In genomic region chr13:23067129-23067528, GRCh38 we compare ENCODE assay signal across 31 cellular contexts.
"Had no signal": no experiment of that assay in that cellular context is flagged by ENCODE, and none has a peak within 500 bp of the region (broad histone marks: within the 10 kb centered on the region; RNA-seq: fewer than 3 reads in every experiment).

No MANE protein-coding gene starts in this region.

- H2AFZ ChIP-seq: neural progenitor cell, parathyroid adenoma had no signal

- H3K4me2 ChIP-seq: neural progenitor cell, smooth muscle cell had no signal

- H3K27me3 ChIP-seq: neural progenitor cell, ovary, spleen, suprapubic skin, testis, tibial artery, transverse colon, upper lobe of right lung, uterus had no signal

- H3K79me2 ChIP-seq: parathyroid adenoma had no signal

- H3K4me3 Mint-ChIP-seq: naive thymus-derived CD8-positive, alpha-beta T cell; natural killer cell treated with Interleukin-12 subunit alpha and Interleukin-12 subunit beta and Interleukin-15 and Interleukin-18, amount 100 ng/mL, for 72 hours; neural progenitor cell; stimulated activated memory B cell treated with anti-CD40 and anti-IgM and Interleukin-4, amounts not matched to agents 10 μg/mL and 1 μg/mL and 100 μg/mL, for 72 hours; stimulated activated naive CD8-positive, alpha-beta T cell treated with anti-CD3 and anti-CD28 coated beads, Interleukin-15, amount 100 ng/mL, for 72 hours; type B pancreatic cell had no signal

- H3K27me3 Mint-ChIP-seq: progenitor cell of endocrine pancreas; stimulated activated memory B cell treated with anti-CD40 and anti-IgM and Interleukin-4, amounts not matched to agents 10 μg/mL and 1 μg/mL and 100 μg/mL, for 72 hours; type B pancreatic cell had no signal

- H3K9ac ChIP-seq: neural progenitor cell, parathyroid adenoma had no signal

- H3K36me3 ChIP-seq: neural progenitor cell, ovary, spleen, suprapubic skin, tibial artery, transverse colon, upper lobe of right lung, uterus had no signal

- DNase-seq: naive thymus-derived CD8-positive, alpha-beta T cell; occipital lobe; ovary; posterior cingulate gyrus; psoas muscle; right cardiac atrium; spleen; stimulated activated CD4-positive, alpha-beta T cell treated with anti-CD3 and anti-CD28 coated beads, Interleukin-12 subunit alpha, Interleukin-12 subunit beta, amount 100 ng/mL, for 4 hours; stimulated activated CD4-positive, alpha-beta T cell treated with anti-CD3 and anti-CD28 coated beads, Interleukin-1b, Interleukin-23, amount 100 ng/mL, for 48 hours; stimulated activated CD4-positive, alpha-beta T cell treated with anti-CD3 and anti-CD28 coated beads, Interleukin-4, amount 100 ng/mL, for 1 hour; stimulated activated CD4-positive, alpha-beta T cell treated with anti-CD3 and anti-CD28 coated beads, Interleukin-4, amount 100 ng/mL, for 4 hours; stimulated activated CD8-positive, alpha-beta memory T cell treated with anti-CD3 and anti-CD28 coated beads, Interleukin-4, amount 100 ng/mL, for 48 hours; stimulated activated naive CD4-positive, alpha-beta T cell; stimulated activated naive CD8-positive, alpha-beta T cell treated with anti-CD3 and anti-CD28 coated beads, Interleukin-15, amount 100 ng/mL, for 72 hours; stimulated activated naive CD8-positive, alpha-beta T cell treated with anti-CD3 and anti-CD28 coated beads, Interleukin-15, Interleukin-2, amounts not matched to agents 100 U/mL and 50 U/mL, for 24 hours; substantia nigra; testis; tibial artery; transverse colon; upper lobe of right lung; uterus had no signal

- H3K9me3 ChIP-seq: ovary, psoas muscle, suprapubic skin, testis, tibial artery, transverse colon, upper lobe of right lung, uterus had no signal

- H3K4me3 ChIP-seq: neural progenitor cell, ovary, psoas muscle, skin epidermis, smooth muscle cell, spleen, suprapubic skin, testis, tibial artery, transverse colon, upper lobe of right lung, uterus had no signal

- ATAC-seq: naive thymus-derived CD8-positive, alpha-beta T cell; natural killer cell treated with Interleukin-12 subunit alpha and Interleukin-12 subunit beta and Interleukin-15 and Interleukin-18, amount 100 ng/mL, for 72 hours; psoas muscle; right cardiac atrium; sciatic nerve; stimulated activated memory B cell treated with anti-CD40 and anti-IgM and Interleukin-4, amounts not matched to agents 10 μg/mL and 1 μg/mL and 100 μg/mL, for 72 hours; stimulated activated naive CD8-positive, alpha-beta T cell treated with anti-CD3 and anti-CD28 coated beads, Interleukin-15, amount 100 ng/mL, for 72 hours; stimulated activated naive CD8-positive, alpha-beta T cell treated with anti-CD3 and anti-CD28 coated beads, Interleukin-15, Interleukin-2, amounts not matched to agents 100 U/mL and 50 U/mL, for 24 hours; upper lobe of right lung had no signal

- H3K27ac ChIP-seq: neural progenitor cell, ovary, parathyroid adenoma, psoas muscle, skin epidermis, spleen, suprapubic skin, testis, tibial artery, transverse colon, upper lobe of right lung, uterus had no signal

- H3K27ac Mint-ChIP-seq: natural killer cell treated with Interleukin-12 subunit alpha and Interleukin-12 subunit beta and Interleukin-15 and Interleukin-18, amount 100 ng/mL, for 72 hours; neural progenitor cell; progenitor cell of endocrine pancreas; stimulated activated memory B cell treated with anti-CD40 and anti-IgM and Interleukin-4, amounts not matched to agents 10 μg/mL and 1 μg/mL and 100 μg/mL, for 72 hours; stimulated activated naive CD8-positive, alpha-beta T cell treated with anti-CD3 and anti-CD28 coated beads, Interleukin-15, amount 100 ng/mL, for 72 hours; type B pancreatic cell had no signal

- H3K4me1 ChIP-seq: neural progenitor cell, parathyroid adenoma, psoas muscle, spleen, suprapubic skin, testis, tibial artery, transverse colon, upper lobe of right lung, uterus had no signal

- H3K4me1 Mint-ChIP-seq: naive thymus-derived CD8-positive, alpha-beta T cell; neural progenitor cell; stimulated activated memory B cell treated with anti-CD40 and anti-IgM and Interleukin-4, amounts not matched to agents 10 μg/mL and 1 μg/mL and 100 μg/mL, for 72 hours; stimulated activated naive CD8-positive, alpha-beta T cell treated with anti-CD3 and anti-CD28 coated beads, Interleukin-15, amount 100 ng/mL, for 72 hours had no signal

- H3K36me3 Mint-ChIP-seq: naive thymus-derived CD8-positive, alpha-beta T cell; natural killer cell treated with Interleukin-12 subunit alpha and Interleukin-12 subunit beta and Interleukin-15 and Interleukin-18, amount 100 ng/mL, for 72 hours; neural progenitor cell; stimulated activated memory B cell treated with anti-CD40 and anti-IgM and Interleukin-4, amounts not matched to agents 10 μg/mL and 1 μg/mL and 100 μg/mL, for 72 hours; type B pancreatic cell had no signal

- H3K9me3 Mint-ChIP-seq: natural killer cell treated with Interleukin-12 subunit alpha and Interleukin-12 subunit beta and Interleukin-15 and Interleukin-18, amount 100 ng/mL, for 72 hours; stimulated activated memory B cell treated with anti-CD40 and anti-IgM and Interleukin-4, amounts not matched to agents 10 μg/mL and 1 μg/mL and 100 μg/mL, for 72 hours had no signal
